ENCODE assay signal across 14 cellular contexts in the genomic region with DNA sequence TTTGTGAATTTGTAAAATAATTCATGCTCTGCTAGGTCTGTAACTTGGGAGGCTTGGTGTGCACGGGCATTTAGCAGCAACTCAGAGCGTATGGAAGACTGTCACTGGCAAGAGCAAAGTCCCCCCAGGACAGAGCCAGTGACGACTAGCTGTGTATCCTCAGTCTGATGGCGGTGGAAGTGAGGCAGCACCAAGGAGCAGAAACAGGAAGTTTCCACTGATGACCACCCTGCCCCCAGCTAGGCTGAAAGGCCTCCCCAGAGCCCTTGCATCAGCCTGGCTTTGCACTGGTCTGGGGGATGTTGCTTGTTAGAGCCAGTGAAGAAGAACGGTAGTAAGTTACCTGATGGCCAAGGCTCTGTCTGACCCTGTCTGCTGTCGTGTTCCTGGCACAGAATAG.
DNase-seq lines count a peak whose midpoint lies in the region; FAIRE-seq and TF ChIP-seq lines count a peak whose summit lies in the region.
"Had no signal": no experiment of that assay in that cellular context is flagged by ENCODE, and none has a peak within 500 bp of the region (broad histone marks: within the 10 kb centered on the region; RNA-seq: fewer than 3 reads in every experiment).

No MANE protein-coding gene starts in this region.

- no peaks in the 10 kb centered on the region for H3K36me3 Mint-ChIP-seq in nephron progenitor cell (ENCODE audit: low read depth)
- H3K36me3 Mint-ChIP-seq: immature natural killer cell had no signal

- H3K27ac ChIP-seq in H1 (ENCODE audit: low read depth, low read length) = no peak overlapping the region; the same call in 1 of the 2 replicates
- H3K27ac ChIP-seq in effector memory CD4-positive, alpha-beta T cell (ENCODE audit: insufficient read depth, low read length, poor library complexity, severe bottlenecking) = no peak overlapping the region

- peak overlapping the region; percentile 19 for H3K4me3 Mint-ChIP-seq in nephron progenitor cell
- H3K4me3 Mint-ChIP-seq: immature natural killer cell had no signal

- no peak for TF ChIP-seq EP300 in H1 (IDR thresholded peaks at IDR 0.05; ENCODE audit: borderline replicate concordance in 1 of 2, low read depth in 2 of 2, low read length in 2 of 2)

- H2BK20ac ChIP-seq in H1 (ENCODE audit: low read length) = no peak overlapping the region

- 64% methylated on average over 6 of the region's 6 CpGs; no CpG with 5 or more reads in 1 of the 2 experiments for WGBS in H1 (ENCODE audit: extremely low coverage in 1 of 2, insufficient coverage in 1 of 2, insufficient read length in 1 of 2, insufficient replicate concordance in 2 of 2, low coverage in 1 of 2, low lambda C conversion rate in 2 of 2, missing lambda C conversion rate in 1 of 2), 2 experiments

- H3K23ac ChIP-seq in H1 (ENCODE audit: insufficient read length) = no peak overlapping the region

- no peak overlapping the region for H2BK120ac ChIP-seq in H1 (replicated peaks; ENCODE audit: low read depth, low read length)

- peak overlapping the region; percentile 25 to 48 for H3K4me2 ChIP-seq in H1 (ENCODE audit: insufficient read depth in 1 of 2, low read depth in 2 of 2, low read length in 2 of 2)

- no peak overlapping the region for H4K8ac ChIP-seq in H1 (ENCODE audit: extremely low read depth, insufficient read depth, low read length)

- no peak for TF ChIP-seq CTCF in H1 (IDR thresholded peaks at IDR 0.05; ENCODE audit: control extremely low read depth in 1 of 3, insufficient read depth in 1 of 3, low read depth in 1 of 3, low read length in 3 of 3)
- TF ChIP-seq CTCF in nephron progenitor cell (IDR thresholded peaks at IDR 0.05) = no peak

- peaks cover 3 to 5% of the 10 kb centered on the region in 2 experiments for H4K20me1 ChIP-seq in H1 (replicated peaks in 1 of 2; ENCODE audit: control insufficient read depth in 1 of 2, insufficient read depth in 2 of 2, low read length in 2 of 2)

- no peak overlapping the region for H3K14ac ChIP-seq in H1 (ENCODE audit: insufficient read length)

- peaks cover 3% of the 10 kb centered on the region for H3K27me3 Mint-ChIP-seq in nephron progenitor cell (ENCODE audit: low read depth, poor library complexity)

- H2AFZ ChIP-seq in H1 (ENCODE audit: low read length) = no peak overlapping the region

- peak overlapping the region; percentile 78 for H2BK12ac ChIP-seq in H1 (ENCODE audit: low read depth, low read length)

- no peaks in the 10 kb centered on the region; the same call in 1 of the 2 replicates for H3K23me2 ChIP-seq in H1 (ENCODE audit: low read depth, low read length)

- H3K4me3 ChIP-seq in H1 (ENCODE audit: extremely low read depth in 1 of 4, insufficient read depth in 2 of 4, low read depth in 3 of 4, low read length in 4 of 4) = no peak overlapping the region
- no peak overlapping the region for H3K4me3 ChIP-seq in effector memory CD4-positive, alpha-beta T cell (ENCODE audit: insufficient read depth, low read depth, low read length, poor library complexity, severe bottlenecking)
- H3K4me3 ChIP-seq: sigmoid colon had no signal

- no peaks in the 10 kb centered on the region for H3K9me3 Mint-ChIP-seq in nephron progenitor cell
- H3K9me3 Mint-ChIP-seq: immature natural killer cell had no signal

- no peak for TF ChIP-seq RAD21 in H1 (IDR thresholded peaks at IDR 0.05 in 1 of 2, conservative IDR thresholded peaks at IDR 0.05 in 1 of 2; ENCODE audit: low read depth in 2 of 2, low read length in 2 of 2)

- no peak overlapping the region for H3K9ac ChIP-seq in H1 (replicated peaks in 1 of 4; ENCODE audit: extremely low read depth in 1 of 4, low read depth in 3 of 4, low read length in 3 of 4)

- H3K4ac ChIP-seq in H1 (replicated peaks; ENCODE audit: insufficient read length, low read depth, low read length) = no peak overlapping the region

- no peak for TF ChIP-seq POLR2A in H1 (IDR thresholded peaks at IDR 0.05; ENCODE audit: control extremely low read depth in 1 of 2, low read depth in 2 of 2, low read length in 2 of 2)

- CTCF ChIA-PET in H1 (lab: Charles Lee; ENCODE audit: partially characterized antibody) = interaction anchor here (0.5 to 14.9 kb wide), 11 partner anchors 12 to 98 kb away, joined by 3 to 246 read pairs (median 6); no protein-coding TSS in a partner anchor

- H2AK5ac ChIP-seq in H1 (ENCODE audit: low read depth, low read length) = 0 out of 2 replicates have a peak overlapping the region, but pooled peaks have one; percentile 77

- H4K5ac ChIP-seq in H1 (ENCODE audit: insufficient read length, low read depth, low read length) = no peak overlapping the region

- peaks cover 2% of the 10 kb centered on the region; the same call in 1 of the 2 replicates for H3K79me1 ChIP-seq in H1 (ENCODE audit: low read depth, low read length)

- no peak overlapping the region for H3K56ac ChIP-seq in H1 (replicated peaks; ENCODE audit: insufficient read length, low read depth, low read length)

- peaks cover 4 to 23% (median 12%) of the 10 kb centered on the region in 4 experiments for H3K4me1 ChIP-seq in H1 (replicated peaks in 1 of 4; ENCODE audit: control insufficient read depth in 3 of 4, insufficient read depth in 4 of 4, low read length in 3 of 4)
- no peaks in the 10 kb centered on the region for H3K4me1 ChIP-seq in effector memory CD4-positive, alpha-beta T cell (ENCODE audit: control insufficient read depth, insufficient read depth, low read length, poor library complexity, severe bottlenecking)

- H3K27ac Mint-ChIP-seq in nephron progenitor cell = peak overlapping the region; percentile 58

- POLR2A ChIA-PET in H1 (lab: Charles Lee; ENCODE audit: partially characterized antibody) = interaction anchor here (1.1 to 1.3 kb wide), 2 partner anchors 10 to 16 kb away, joined by 3 to 5 read pairs; no protein-coding TSS in a partner anchor

- peaks cover 75% of the 10 kb centered on the region for H3K4me1 Mint-ChIP-seq in nephron progenitor cell

- no peak for FAIRE-seq in H1 (lab: Jason Lieb, UNC)
- FAIRE-seq: D721Med, GM18507 had no signal

- H2BK5ac ChIP-seq in H1 (ENCODE audit: low read depth, low read length) = peak overlapping the region; percentile 57; the same call in 1 of the 2 replicates

- no peaks in the 10 kb centered on the region for H3K36me3 ChIP-seq in H1 (ENCODE audit: control insufficient read depth in 2 of 4, insufficient read depth in 4 of 4, low read length in 3 of 4)
- H3K36me3 ChIP-seq in effector memory CD4-positive, alpha-beta T cell (ENCODE audit: control insufficient read depth, insufficient read depth, low read length) = no peaks in the 10 kb centered on the region
- H3K36me3 ChIP-seq: sigmoid colon had no signal

- no peak overlapping the region for H2BK15ac ChIP-seq in H1 (ENCODE audit: low read length)

- H3K18ac ChIP-seq in H1 (ENCODE audit: extremely low read depth, low read length) = peak overlapping the region; percentile 79; the same call in 1 of the 2 replicates

- H3K9me3 ChIP-seq in H1 (ENCODE audit: insufficient read depth in 2 of 2, low read depth in 1 of 2, low read length in 1 of 2) = no peaks in the 10 kb centered on the region
- no peaks in the 10 kb centered on the region for H3K9me3 ChIP-seq in effector memory CD4-positive, alpha-beta T cell (ENCODE audit: control insufficient read depth, low read length)
- H3K9me3 ChIP-seq: sigmoid colon had no signal

- no peaks in the 10 kb centered on the region for H3K27me3 ChIP-seq in H1 (replicated peaks in 1 of 4; ENCODE audit: control insufficient read depth in 3 of 4, extremely low read depth in 1 of 4, insufficient read depth in 3 of 4, low read length in 3 of 4)
- no peaks in the 10 kb centered on the region for H3K27me3 ChIP-seq in effector memory CD4-positive, alpha-beta T cell (replicated peaks; ENCODE audit: control insufficient read depth, insufficient read depth, low read length, poor library complexity, severe bottlenecking)
- H3K27me3 ChIP-seq: sigmoid colon had no signal

- H4K91ac ChIP-seq in H1 (replicated peaks; ENCODE audit: insufficient read length, low read length) = no peak overlapping the region

- H3K79me2 ChIP-seq in H1 (ENCODE audit: control insufficient read depth in 1 of 2, insufficient read depth in 2 of 2, low read length in 2 of 2) = peaks cover 0 to 59% of the 10 kb centered on the region in 2 experiments; a peak in 3 of 4 replicates

- DNase-seq in ELR (ENCODE audit: low read depth) (peak; percentile 30), NOMO-1 (lab: John Stamatoyannopoulos, UW; ENCODE audit: unreplicated experiment in 2 of 2) (peak; percentile 67 to 76), H1 (ENCODE audit: low read depth in 1 of 2, low spot score in 2 of 2) (no peak), nephron progenitor cell (peak; percentile 42), germinal center (ENCODE audit: low spot score) (no peak), hepatic stellate cell (ENCODE audit: low spot score) (no peak), NCI-H2196 treated with DMSO at 0.1 percent for 48 hours (lab: John Stamatoyannopoulos, UW; ENCODE audit: unreplicated experiment) (no peak)
- DNase-seq in effector memory CD4-positive, alpha-beta T cell = no peak
- DNase-seq: immature natural killer cell, NCI-H345, sigmoid colon, T-helper 2 cell had no signal

TF ChIP-seq in H1, 55 proteins besides CTCF, POLR2A, EP300 and RAD21:
- no peak for TF ChIP-seq PHF8 (conservative IDR thresholded peaks at IDR 0.05; ENCODE audit: low read depth, low read length)
- TF ChIP-seq CEBPB (IDR thresholded peaks at IDR 0.05; ENCODE audit: low read depth, low read length) = peak; percentile 15; the same call in 1 of the 2 replicates
- no peak for TF ChIP-seq BRCA1 (IDR thresholded peaks at IDR 0.05; ENCODE audit: low read depth, low read length)

Comparison
In these comparisons a context has a peak if more than half of its experiments do, and no peak if none do; other contexts are left out.
1. DNase-seq: peak in ELR (single experiment), NOMO-1 (2 of 2) and nephron progenitor cell (single experiment); none in H1 (0 of 2), germinal center (single experiment), hepatic stellate cell (single experiment), effector memory CD4-positive, alpha-beta T cell (0 of 3) and NCI-H2196 treated with DMSO at 0.1 percent for 48 hours (single experiment).